In the genomic region with DNA sequence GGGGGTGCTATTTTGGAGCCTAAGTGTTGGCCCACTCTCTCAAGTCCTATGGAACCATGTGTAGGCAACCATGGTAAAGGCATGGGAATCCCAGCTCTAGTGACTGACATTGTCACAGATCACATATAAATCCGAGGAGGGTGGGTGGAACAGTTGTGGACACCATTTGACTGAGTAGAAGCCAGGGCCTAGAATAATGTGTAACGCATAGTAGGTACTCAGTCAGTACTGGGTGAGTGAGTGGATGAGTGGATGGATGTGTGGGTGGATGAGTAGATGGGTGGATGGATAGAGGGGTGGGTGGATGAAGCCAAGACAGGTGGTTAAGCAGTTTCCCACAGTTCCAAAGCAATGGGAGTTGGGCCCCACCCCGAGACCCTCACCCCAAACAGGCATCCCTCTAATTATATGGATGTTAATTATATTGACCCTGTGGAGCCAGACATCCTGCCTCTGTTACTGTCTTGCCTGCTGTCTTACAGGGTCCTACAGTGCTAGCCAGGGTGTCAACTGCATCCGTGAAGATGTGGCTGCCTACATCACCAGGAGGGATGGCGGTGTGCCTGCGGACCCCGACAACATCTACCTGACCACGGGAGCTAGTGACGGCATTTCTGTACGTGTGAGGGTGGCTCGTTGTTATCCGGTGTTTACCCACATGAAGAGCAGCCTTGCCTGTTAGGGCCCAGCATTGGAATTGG, we compare ENCODE assay signal across 26 cellular contexts. TPM values are rescaled to one million over a fixed set of nuclear protein-coding genes. Genes with fewer than 3 reads are reported as not detected.
A peak's percentile ranks its signal among the peaks of the same experiment; 100 is the strongest.
DNase-seq lines count a peak whose midpoint lies in the region; ATAC-seq, FAIRE-seq and TF ChIP-seq lines count a peak whose summit lies in the region.
"Had no signal": no experiment of that assay in that cellular context is flagged by ENCODE, and none has a peak within 500 bp of the region (broad histone marks: within the 10 kb centered on the region; RNA-seq: fewer than 3 reads in every experiment).

No MANE protein-coding gene starts in this region.

- peaks cover 7% of the 10 kb centered on the region for H3K4me1 Mint-ChIP-seq in T-helper 2 cell treated with Interferon-gamma antibody and Interleukin-4, amounts not matched to agents 5 μg/mL and 100 μg/mL, for 36 hours (ENCODE audit: low read depth)
- H3K4me1 Mint-ChIP-seq in progenitor cell of endocrine pancreas (ENCODE audit: low read depth), result peaks cover 5% of the 10 kb centered on the region
- H3K4me1 Mint-ChIP-seq in stimulated activated effector memory CD8-positive, alpha-beta T cell treated with anti-CD3 and anti-CD28 coated beads, Interleukin-12 subunit alpha, Interleukin-12 subunit beta, amount 100 ng/mL, for 72 hours, result peaks cover 13% of the 10 kb centered on the region

- peak overlapping the region; percentile 75 for H3K27ac ChIP-seq in temporal lobe (ENCODE audit: low read depth, low read length)
- H3K27ac ChIP-seq: 22Rv1, PC-9, SJSA1 had no signal

- H3K27ac Mint-ChIP-seq in T-helper 2 cell treated with Interferon-gamma antibody and Interleukin-4, amounts not matched to agents 5 μg/mL and 100 μg/mL, for 36 hours, result peak overlapping the region; percentile 4
- peak overlapping the region; percentile 89 for H3K27ac Mint-ChIP-seq in progenitor cell of endocrine pancreas
- no peak overlapping the region for H3K27ac Mint-ChIP-seq in stimulated activated effector memory CD8-positive, alpha-beta T cell treated with anti-CD3 and anti-CD28 coated beads, Interleukin-12 subunit alpha, Interleukin-12 subunit beta, amount 100 ng/mL, for 72 hours
- H3K27ac Mint-ChIP-seq: CD8-positive, alpha-beta memory T cell had no signal

- peaks cover 44% of the 10 kb centered on the region for H3K36me3 ChIP-seq in bronchial epithelial cell (ENCODE audit: control insufficient read depth, insufficient read depth, low read length)

- TF ChIP-seq CTCF in bronchial epithelial cell (IDR thresholded peaks at IDR 0.05; ENCODE audit: insufficient read depth, low read length, severe bottlenecking) (no peak), progenitor cell of endocrine pancreas (IDR thresholded peaks at IDR 0.05; ENCODE audit: unreplicated experiment) (no peak)

- H3K36me3 Mint-ChIP-seq in T-helper 2 cell treated with Interferon-gamma antibody and Interleukin-4, amounts not matched to agents 5 μg/mL and 100 μg/mL, for 36 hours (ENCODE audit: low read depth), result peaks cover 3% of the 10 kb centered on the region
- H3K36me3 Mint-ChIP-seq in progenitor cell of endocrine pancreas (ENCODE audit: insufficient read depth), result peaks cover 31% of the 10 kb centered on the region
- peaks cover 34% of the 10 kb centered on the region for H3K36me3 Mint-ChIP-seq in stimulated activated effector memory CD8-positive, alpha-beta T cell treated with anti-CD3 and anti-CD28 coated beads, Interleukin-12 subunit alpha, Interleukin-12 subunit beta, amount 100 ng/mL, for 72 hours
- H3K36me3 Mint-ChIP-seq: CD8-positive, alpha-beta memory T cell; IgD-negative memory B cell had no signal

- no peak for DNase-seq in T-helper 2 cell treated with Interferon-gamma antibody and Interleukin-4, amounts not matched to agents 5 μg/mL and 100 μg/mL, for 36 hours (ENCODE audit: low spot score)
- DNase-seq in T-helper 2 cell (no peak), bronchial epithelial cell (ENCODE audit: low read depth) (no peak), progenitor cell of endocrine pancreas (ENCODE audit: low spot score, unreplicated experiment) (no peak), NCI-H446 treated with DMSO at 0.1 percent for 48 hours (lab: John Stamatoyannopoulos, UW) (no peak)
- DNase-seq in stimulated activated effector memory CD8-positive, alpha-beta T cell treated with anti-CD3 and anti-CD28 coated beads, Interleukin-12 subunit alpha, Interleukin-12 subunit beta, amount 100 ng/mL, for 72 hours (ENCODE audit: low spot score in 2 of 2), result no peak
- DNase-seq: BE2C; CD8-positive, alpha-beta memory T cell; DMS153; DND-41; GOT3; HCEC 1CT; NCI-H1048; NCI-H1417; NCI-H1694; NCI-H2029 treated with DMSO at 0.1 percent for 48 hours; NCI-H526 treated with DMSO at 0.1 percent for 48 hours; PC-9; Right ventricle myocardium superior had no signal

- no peaks in the 10 kb centered on the region for H3K9me3 Mint-ChIP-seq in T-helper 2 cell treated with Interferon-gamma antibody and Interleukin-4, amounts not matched to agents 5 μg/mL and 100 μg/mL, for 36 hours
- H3K9me3 Mint-ChIP-seq in progenitor cell of endocrine pancreas (ENCODE audit: low read depth), result no peaks in the 10 kb centered on the region
- H3K9me3 Mint-ChIP-seq in stimulated activated effector memory CD8-positive, alpha-beta T cell treated with anti-CD3 and anti-CD28 coated beads, Interleukin-12 subunit alpha, Interleukin-12 subunit beta, amount 100 ng/mL, for 72 hours, result no peaks in the 10 kb centered on the region
- H3K9me3 Mint-ChIP-seq: CD14-positive monocyte; CD8-positive, alpha-beta memory T cell; IgD-negative memory B cell had no signal

- H3K4me3 Mint-ChIP-seq in T-helper 2 cell treated with Interferon-gamma antibody and Interleukin-4, amounts not matched to agents 5 μg/mL and 100 μg/mL, for 36 hours, result no peak overlapping the region
- no peak overlapping the region for H3K4me3 Mint-ChIP-seq in progenitor cell of endocrine pancreas (ENCODE audit: low read depth)
- H3K4me3 Mint-ChIP-seq in stimulated activated effector memory CD8-positive, alpha-beta T cell treated with anti-CD3 and anti-CD28 coated beads, Interleukin-12 subunit alpha, Interleukin-12 subunit beta, amount 100 ng/mL, for 72 hours, result no peak overlapping the region
- H3K4me3 Mint-ChIP-seq: CD14-positive monocyte; CD8-positive, alpha-beta memory T cell had no signal

- H3K27me3 ChIP-seq in bronchial epithelial cell (ENCODE audit: control insufficient read depth, insufficient read depth, low read length), result no peaks in the 10 kb centered on the region
- H3K27me3 ChIP-seq: BE2C, SJSA1 had no signal

- FAIRE-seq in bronchial epithelial cell (lab: Jason Lieb, UNC), result peak; percentile 60
- FAIRE-seq: GM18507 had no signal

- H3K27me3 Mint-ChIP-seq in T-helper 2 cell treated with Interferon-gamma antibody and Interleukin-4, amounts not matched to agents 5 μg/mL and 100 μg/mL, for 36 hours (ENCODE audit: low read depth), result no peaks in the 10 kb centered on the region
- no peaks in the 10 kb centered on the region for H3K27me3 Mint-ChIP-seq in progenitor cell of endocrine pancreas
- H3K27me3 Mint-ChIP-seq: CD8-positive, alpha-beta memory T cell; IgD-negative memory B cell had no signal

- ATAC-seq in GM18861 (IDR thresholded peaks at IDR 0.05; ENCODE audit: unreplicated experiment), result no peak
- ATAC-seq in stimulated activated effector memory CD8-positive, alpha-beta T cell treated with anti-CD3 and anti-CD28 coated beads, Interleukin-12 subunit alpha, Interleukin-12 subunit beta, amount 100 ng/mL, for 72 hours, result no peak

- no peak overlapping the region for H3K4me3 ChIP-seq in bronchial epithelial cell (ENCODE audit: low read depth, low read length)
- H3K4me3 ChIP-seq: PC-9, SJSA1 had no signal

RNA-seq across cellular contexts. Expression of a gene that starts 22.3 kb away (rescaled TPM):
- total RNA-seq in bronchial epithelial cell (41.3 and 48.0 TPM in 2 replicates), progenitor cell of endocrine pancreas (93.1 and 99.5 TPM in 2 replicates), temporal lobe (16.5 TPM)
